ENCODE assay signal across 8 cellular contexts in genomic region chr2:74179063-74179865, GRCh38. TPM values are rescaled to one million over a fixed set of nuclear protein-coding genes. Genes with fewer than 3 reads are reported as not detected.
A peak's percentile ranks its signal among the peaks of the same experiment; 100 is the strongest.
DNase-seq lines count a peak whose midpoint lies in the region; ATAC-seq lines count a peak whose summit lies in the region.

No MANE protein-coding gene starts in this region.

- peaks cover 4 to 22% of the 10 kb centered on the region in 2 donors for H3K36me3 Mint-ChIP-seq in activated T-cell treated with anti-CD3 and anti-CD28 coated beads, Interleukin-2, amount 50 U/mL, for 72 hours (ENCODE audit: insufficient read depth in 2 of 2)

- H3K9me3 Mint-ChIP-seq in activated T-cell treated with anti-CD3 and anti-CD28 coated beads, Interleukin-2, amount 50 U/mL, for 72 hours, result no peaks in the 10 kb centered on the region

- no peaks in the 10 kb centered on the region for H3K36me3 ChIP-seq in stomach smooth muscle (ENCODE audit: control insufficient read depth in 2 of 2, insufficient read depth in 2 of 2, low read length in 2 of 2)

- DNase-seq in activated T-cell treated with anti-CD3 and anti-CD28 coated beads, Interleukin-2, amount 50 U/mL, for 72 hours, result no peak
- DNase-seq in CD1c-positive myeloid dendritic cell (ENCODE audit: extremely low spot score) (no peak), NCI-H2107 treated with DMSO at 0.1 percent for 48 hours (lab: John Stamatoyannopoulos, UW; ENCODE audit: unreplicated experiment) (no peak), OCI-M1 (lab: John Stamatoyannopoulos, UW) (no peak)

- H3K4me3 ChIP-seq in iPS-11a (ENCODE audit: low read depth, low read length) (peak overlapping the region; percentile 28), stomach smooth muscle (ENCODE audit: low read length in 2 of 2) (peak overlapping the region; percentile 70 to 88)

- H3K9ac ChIP-seq in stomach smooth muscle (ENCODE audit: low read length in 2 of 2), result peak overlapping the region in 1 of 2 donors; percentile 29

- peak overlapping the region; percentile 91 for H3K27ac Mint-ChIP-seq in activated T-cell treated with anti-CD3 and anti-CD28 coated beads, Interleukin-2, amount 50 U/mL, for 72 hours

- H3K4me1 Mint-ChIP-seq in activated T-cell treated with anti-CD3 and anti-CD28 coated beads, Interleukin-2, amount 50 U/mL, for 72 hours (ENCODE audit: low read depth), result peaks cover 57% of the 10 kb centered on the region

- H3K27me3 ChIP-seq in stomach smooth muscle (ENCODE audit: control insufficient read depth in 1 of 2, insufficient read depth in 2 of 2, low read length in 2 of 2), result no peaks in the 10 kb centered on the region

- no peaks in the 10 kb centered on the region for H3K27me3 Mint-ChIP-seq in activated T-cell treated with anti-CD3 and anti-CD28 coated beads, Interleukin-2, amount 50 U/mL, for 72 hours (ENCODE audit: low read depth)

- H3K27ac ChIP-seq in stomach smooth muscle (ENCODE audit: low read length), result no peak overlapping the region

- ATAC-seq in GM18870 (IDR thresholded peaks at IDR 0.05; ENCODE audit: unreplicated experiment) (peak; percentile 23), HG02981 (IDR thresholded peaks at IDR 0.05; ENCODE audit: unreplicated experiment) (peak; percentile 7)
- ATAC-seq in activated T-cell treated with anti-CD3 and anti-CD28 coated beads, Interleukin-2, amount 50 U/mL, for 72 hours (replicated peaks in 1 of 2), result peak; percentile 7 to 21

- H3K4me1 ChIP-seq in stomach smooth muscle (ENCODE audit: control insufficient read depth, insufficient read depth, low read length), result peaks cover 13% of the 10 kb centered on the region

- peak overlapping the region; percentile 89 to 95 for H3K4me3 Mint-ChIP-seq in activated T-cell treated with anti-CD3 and anti-CD28 coated beads, Interleukin-2, amount 50 U/mL, for 72 hours

- no peaks in the 10 kb centered on the region for H3K9me3 ChIP-seq in stomach smooth muscle (ENCODE audit: control insufficient read depth in 2 of 2, low read length in 2 of 2)

RNA-seq across cellular contexts. Expression of gene MOB1A, which starts 0.6 kb away (rescaled TPM):
- total RNA-seq in activated T-cell treated with anti-CD3 and anti-CD28 coated beads, Interleukin-2, amount 50 U/mL, for 72 hours, result 100 to 1,000 TPM; 121 to 135 TPM

RNA-seq across cellular contexts. Expression of gene MTHFD2, which starts 19.2 kb away (rescaled TPM):
- 100 to 1,000 TPM; 518 to 624 TPM for total RNA-seq in activated T-cell treated with anti-CD3 and anti-CD28 coated beads, Interleukin-2, amount 50 U/mL, for 72 hours

RNA-seq across cellular contexts. Expression of gene BOLA3, which starts 31.6 kb away (rescaled TPM):
- 10 to 100 TPM; 41.1 to 42.5 TPM for total RNA-seq in activated T-cell treated with anti-CD3 and anti-CD28 coated beads, Interleukin-2, amount 50 U/mL, for 72 hours
